14 cellular contexts compared by ENCODE assay signal in genomic region chr21:43322805-43323204, GRCh38.
A peak's percentile ranks its signal among the peaks of the same experiment; 100 is the strongest.
DNase-seq lines count a peak whose midpoint lies in the region; ATAC-seq and TF ChIP-seq lines count a peak whose summit lies in the region.
"Had no signal": no experiment of that assay in that cellular context is flagged by ENCODE, and none has a peak within 500 bp of the region (broad histone marks: within the 10 kb centered on the region; RNA-seq: fewer than 3 reads in every experiment).

No MANE protein-coding gene starts in this region.

- H2AFZ ChIP-seq in GM23248 = no peak overlapping the region
- H2AFZ ChIP-seq in neuronal stem cell (ENCODE audit: low read length) = no peak overlapping the region

- H3K18ac ChIP-seq in neuronal stem cell (ENCODE audit: low read length) = peak overlapping the region; percentile 68

- H3K27me3 ChIP-seq in GM23248 (replicated peaks; ENCODE audit: insufficient read depth) = no peaks in the 10 kb centered on the region
- H3K27me3 ChIP-seq in neuronal stem cell (ENCODE audit: control insufficient read depth in 3 of 3, insufficient read depth in 3 of 3, low read depth in 1 of 3, low read length in 3 of 3) = peaks cover 0 to 3% (median 0%) of the 10 kb centered on the region in 3 experiments
- H3K27me3 ChIP-seq in MG63 = no peaks in the 10 kb centered on the region
- H3K27me3 ChIP-seq: vagina had no signal

- H3K4me3 ChIP-seq in GM23248 (no peak overlapping the region), fibroblast of pulmonary artery (replicated peaks; ENCODE audit: low read depth, low read length) (no peak overlapping the region), neuronal stem cell (ENCODE audit: low read length in 2 of 2) (no peak overlapping the region), MG63 (no peak overlapping the region)
- H3K4me3 ChIP-seq: vagina had no signal

- no peak overlapping the region for H3K14ac ChIP-seq in neuronal stem cell (ENCODE audit: low read length)

- H4K91ac ChIP-seq in neuronal stem cell (ENCODE audit: low read depth, low read length, poor library complexity) = no peak overlapping the region

- H3K79me2 ChIP-seq in GM23248 (ENCODE audit: insufficient read depth) = no peaks in the 10 kb centered on the region

- in situ Hi-C loops in GM23248 (cut with MboI) = no loop called here

- H3K9ac ChIP-seq in GM23248 (no peak overlapping the region), neuronal stem cell (ENCODE audit: low read depth, low read length, poor library complexity) (no peak overlapping the region)

- no peak overlapping the region for H2BK15ac ChIP-seq in neuronal stem cell (ENCODE audit: low read length)

- no peak overlapping the region for H2AK5ac ChIP-seq in neuronal stem cell (ENCODE audit: low read depth, low read length)

- H3K4me1 ChIP-seq in GM23248 (ENCODE audit: insufficient read depth) = peaks cover 6% of the 10 kb centered on the region
- H3K4me1 ChIP-seq in neuronal stem cell (ENCODE audit: control insufficient read depth in 2 of 2, insufficient read depth in 1 of 2, low read depth in 1 of 2, low read length in 2 of 2) = peaks cover 11 to 20% of the 10 kb centered on the region in 2 donors

- peak; percentile 33 for DNase-seq in GM23248
- peak; percentile 35 for DNase-seq in fibroblast of pulmonary artery (ENCODE audit: low read depth)
- DNase-seq in neuronal stem cell (ENCODE audit: low spot score) = no peak
- no peak for DNase-seq in MG63
- DNase-seq in NCI-H774 (lab: John Stamatoyannopoulos, UW) = no peak
- no peak for DNase-seq in glomerular visceral epithelial cell (ENCODE audit: extremely low spot score)
- DNase-seq in AML-193 (lab: John Stamatoyannopoulos, UW) = no peak
- DNase-seq: activated CD4-positive, alpha-beta memory T cell treated with anti-CD3 and anti-CD28 coated beads, Interleukin-2, amount 10 ng/mL, durations not matched to agents 7 days and 5 days; effector memory CD4-positive, alpha-beta T cell; EL; PC-3; retina had no signal

- H3K9me2 ChIP-seq in GM23248 (ENCODE audit: insufficient read depth) = no peaks in the 10 kb centered on the region

- H3K4ac ChIP-seq in neuronal stem cell (ENCODE audit: low read length) = no peak overlapping the region

- ATAC-seq in SK-N-SH treated with all-trans-retinoic acid at 6 μM for 48 hours = 0 out of 3 replicates have a peak, but pooled peaks have one; percentile 28
- ATAC-seq: PC-3 had no signal

- H3K36me3 ChIP-seq in GM23248 (ENCODE audit: low read depth) = no peaks in the 10 kb centered on the region
- H3K36me3 ChIP-seq in neuronal stem cell (replicated peaks in 1 of 2; ENCODE audit: control insufficient read depth in 2 of 2, insufficient read depth in 2 of 2, low read length in 2 of 2) = no peaks in the 10 kb centered on the region
- H3K36me3 ChIP-seq in MG63 = no peaks in the 10 kb centered on the region
- H3K36me3 ChIP-seq: vagina had no signal

- no peak for TF ChIP-seq CTCF in fibroblast of pulmonary artery (IDR thresholded peaks at IDR 0.05; ENCODE audit: low read length, missing control alignments)

- 0 out of 2 replicates have a peak, but pooled peaks cover 5% of the 10 kb centered on the region for H3F3A ChIP-seq in GM23248 (ENCODE audit: insufficient read depth)

- H3K9me3 ChIP-seq in GM23248 (ENCODE audit: low read depth) (no peaks in the 10 kb centered on the region), neuronal stem cell (replicated peaks in 1 of 2; ENCODE audit: control insufficient read depth in 2 of 2, insufficient read depth in 1 of 2, low read depth in 1 of 2, low read length in 2 of 2) (peaks cover 5 to 7% of the 10 kb centered on the region in 2 donors), MG63 (no peaks in the 10 kb centered on the region)
- H3K9me3 ChIP-seq: vagina had no signal

- H2BK5ac ChIP-seq in neuronal stem cell (ENCODE audit: low read length) = no peak overlapping the region

- H2BK120ac ChIP-seq in neuronal stem cell (ENCODE audit: low read depth, low read length) = no peak overlapping the region

- no peak overlapping the region for H2BK12ac ChIP-seq in neuronal stem cell (ENCODE audit: low read length)

- no peak overlapping the region for H4K8ac ChIP-seq in neuronal stem cell (ENCODE audit: low read depth, low read length)

- 80 to 82% methylated on average over 7 of the region's 8 CpGs for WGBS in GM23248 (ENCODE audit: low coverage in 1 of 2, low lambda C conversion rate in 2 of 2, missing lambda C conversion rate in 2 of 2), 2 experiments
- no CpG with 5 or more reads among the region's 8 CpGs for WGBS in neuronal stem cell (ENCODE audit: extremely low coverage in 2 of 2, insufficient read length in 2 of 2, insufficient replicate concordance in 1 of 2), 2 donors

- no peaks in the 10 kb centered on the region for H4K20me1 ChIP-seq in GM23248 (ENCODE audit: insufficient read depth)

- peak overlapping the region; percentile 76 for H3K23ac ChIP-seq in neuronal stem cell (ENCODE audit: low read depth, low read length, poor library complexity)

- H3K4me2 ChIP-seq in GM23248 (ENCODE audit: unreplicated experiment) = no peak overlapping the region
- H3K4me2 ChIP-seq in neuronal stem cell (ENCODE audit: insufficient read depth, low read length, poor library complexity, severe bottlenecking) = no peak overlapping the region

- H3K27ac ChIP-seq in GM23248 (no peak overlapping the region), neuronal stem cell (replicated peaks; ENCODE audit: low read length) (no peak overlapping the region)
- H3K27ac ChIP-seq: vagina had no signal

- H3K79me1 ChIP-seq in neuronal stem cell (ENCODE audit: low read depth, low read length) = peaks cover 1% of the 10 kb centered on the region

TF ChIP-seq in SK-N-SH treated with all-trans-retinoic acid at 6 μM for 48 hours, 23 proteins besides CTCF, POLR2A, EP300 and RAD21:
- TF ChIP-seq PATZ1 (CRISPR knock-in tag; IDR thresholded peaks at IDR 0.05; ENCODE audit: borderline replicate concordance) = no peak
- TF ChIP-seq ZNF8 (CRISPR knock-in tag; IDR thresholded peaks at IDR 0.05) = no peak
- no peak for TF ChIP-seq GLIS3 (CRISPR knock-in tag; IDR thresholded peaks at IDR 0.05)
- TF ChIP-seq ZC3H10 (CRISPR knock-in tag; IDR thresholded peaks at IDR 0.05) = no peak

Comparison
In these comparisons a context has a peak if more than half of its experiments do, and no peak if none do; other contexts are left out.
1. DNase-seq: peak in GM23248 (single experiment) and fibroblast of pulmonary artery (single experiment); none in neuronal stem cell (single experiment), MG63 (single experiment), NCI-H774 (single experiment), glomerular visceral epithelial cell (single experiment) and AML-193 (0 of 2).